In genomic region chr9:35903049-35903448, GRCh38 we compare ENCODE assay signal across 8 cellular contexts. TPM values are rescaled to one million over a fixed set of nuclear protein-coding genes. Genes with fewer than 3 reads are reported as not detected.
DNase-seq lines count a peak whose midpoint lies in the region; ATAC-seq and TF ChIP-seq lines count a peak whose summit lies in the region.

No MANE protein-coding gene starts in this region.

- no peaks in the 10 kb centered on the region for H3K36me3 Mint-ChIP-seq in T-cell

- H3K9ac ChIP-seq in neuronal stem cell (ENCODE audit: low read depth, low read length, poor library complexity): no peak overlapping the region

- H3K18ac ChIP-seq in neuronal stem cell (ENCODE audit: low read length): no peak overlapping the region

- CTCF ChIA-PET in T-cell (lab: Charles Lee): interaction anchor here (0.6 to 2.2 kb wide), 14 partner anchors 9 to 120 kb away, joined by 3 to 20 read pairs (median 4); partner anchors contain the start of gene FAM221B (in 1 of the 2)

- H2BK5ac ChIP-seq in neuronal stem cell (ENCODE audit: low read length): no peak overlapping the region

- H3K36me3 ChIP-seq in neuronal stem cell (replicated peaks in 1 of 2; ENCODE audit: control insufficient read depth in 2 of 2, insufficient read depth in 2 of 2, low read length in 2 of 2): no peaks in the 10 kb centered on the region

- no peak overlapping the region for H2BK15ac ChIP-seq in neuronal stem cell (ENCODE audit: low read length)

- H3K4me3 Mint-ChIP-seq in T-cell: no peak overlapping the region

- no peak for TF ChIP-seq POLR2A in NB4 (IDR thresholded peaks at IDR 0.05; ENCODE audit: extremely low read depth, insufficient read length)

- in situ Hi-C loops in ACHN (cut with HindIII; ENCODE audit: low pct_ligation_motif_present, low pct_unique_long_range_greater_than_20kb, low sequenced_read_pairs): no loop called here

- H2AK5ac ChIP-seq in neuronal stem cell (ENCODE audit: low read depth, low read length): no peak overlapping the region

- no peak overlapping the region for H3K23ac ChIP-seq in neuronal stem cell (ENCODE audit: low read depth, low read length, poor library complexity)

- no CpG with 5 or more reads among the region's 3 CpGs for WGBS in neuronal stem cell (ENCODE audit: extremely low coverage in 2 of 2, insufficient read length in 2 of 2, insufficient replicate concordance in 1 of 2), 2 donors

- DNase-seq in ACHN: peak; percentile 58
- DNase-seq in Daoy (ENCODE audit: low read depth): peak; percentile 61
- DNase-seq in NB4 (ENCODE audit: low read depth): peak; percentile 46
- DNase-seq in T-cell: peak in 14 of 34 experiments; percentile 13 to 45 (median 25)
- DNase-seq in epithelial cell of esophagus (ENCODE audit: low read depth): peak; percentile 83
- no peak for DNase-seq in neuronal stem cell (ENCODE audit: low spot score)

- no peaks in the 10 kb centered on the region for H3K9me3 ChIP-seq in neuronal stem cell (replicated peaks in 1 of 2; ENCODE audit: control insufficient read depth in 2 of 2, insufficient read depth in 1 of 2, low read depth in 1 of 2, low read length in 2 of 2)

- H4K8ac ChIP-seq in neuronal stem cell (ENCODE audit: low read depth, low read length): no peak overlapping the region

- H3K4ac ChIP-seq in neuronal stem cell (ENCODE audit: low read length): no peak overlapping the region

- H3K14ac ChIP-seq in neuronal stem cell (ENCODE audit: low read length): no peak overlapping the region

- H4K91ac ChIP-seq in neuronal stem cell (ENCODE audit: low read depth, low read length, poor library complexity): no peak overlapping the region

- peaks cover 4 to 8% of the 10 kb centered on the region in 2 donors for H3K27me3 Mint-ChIP-seq in T-cell

- H2BK12ac ChIP-seq in neuronal stem cell (ENCODE audit: low read length): no peak overlapping the region

- H2BK120ac ChIP-seq in neuronal stem cell (ENCODE audit: low read depth, low read length): no peak overlapping the region

- ATAC-seq in T-cell (replicated peaks in 1 of 4) (peak; percentile 58 to 66 (median 59)), HG02759 (IDR thresholded peaks at IDR 0.05; ENCODE audit: unreplicated experiment) (no peak), GM21737 (IDR thresholded peaks at IDR 0.05; ENCODE audit: unreplicated experiment) (no peak)

- H3K27ac ChIP-seq in neuronal stem cell (replicated peaks; ENCODE audit: low read length): no peak overlapping the region

- no peaks in the 10 kb centered on the region for H3K79me1 ChIP-seq in neuronal stem cell (ENCODE audit: low read depth, low read length)

- POLR2A ChIA-PET in T-cell (lab: Charles Lee): interaction anchor here in 1 of 2 donors (0.6 to 0.7 kb wide), 2 partner anchors 43 to 150 kb away, joined by 3 to 4 read pairs; no protein-coding TSS in a partner anchor

- H3K4me3 ChIP-seq in NB4 (ENCODE audit: low read depth, low read length) (no peak overlapping the region), epithelial cell of esophagus (ENCODE audit: low read length) (no peak overlapping the region), neuronal stem cell (ENCODE audit: low read length in 2 of 2) (no peak overlapping the region)

- peaks cover 15 to 32% of the 10 kb centered on the region in 2 donors for H3K4me1 ChIP-seq in neuronal stem cell (ENCODE audit: control insufficient read depth in 2 of 2, insufficient read depth in 1 of 2, low read depth in 1 of 2, low read length in 2 of 2)

- TF ChIP-seq CTCF in NB4 (IDR thresholded peaks at IDR 0.05; ENCODE audit: low read depth, low read length) (peak; percentile 36), epithelial cell of esophagus (IDR thresholded peaks at IDR 0.05; ENCODE audit: insufficient read depth, low read depth, low read length, missing control alignments) (peak; percentile 62)

- peak overlapping the region; percentile 27 for H2AFZ ChIP-seq in neuronal stem cell (ENCODE audit: low read length)

- no peak overlapping the region for H3K4me2 ChIP-seq in neuronal stem cell (ENCODE audit: insufficient read depth, low read length, poor library complexity, severe bottlenecking)

- H3K9me3 Mint-ChIP-seq in T-cell: no peaks in the 10 kb centered on the region

- H3K4me1 Mint-ChIP-seq in T-cell: peaks cover 23 to 40% (median 28%) of the 10 kb centered on the region in 3 donors

- no peak overlapping the region for H3K27ac Mint-ChIP-seq in T-cell

- peaks cover 0 to 3% (median 2%) of the 10 kb centered on the region in 3 experiments for H3K27me3 ChIP-seq in neuronal stem cell (ENCODE audit: control insufficient read depth in 3 of 3, insufficient read depth in 3 of 3, low read depth in 1 of 3, low read length in 3 of 3)

RNA-seq across cellular contexts. Expression of gene HRCT1, which starts 3.0 kb away (rescaled TPM):
- total RNA-seq in Daoy (2014; rRNA removed; shearing (Covaris generic)): 1.8 and 3.5 TPM in 2 replicates
- not detected for total RNA-seq in T-cell
- 0.04 TPM for polyA plus RNA-seq in neuronal stem cell (2013, experiment 1 of 2)
- polyA plus RNA-seq in neuronal stem cell (2013, experiment 2 of 2): 0.08 TPM

RNA-seq across cellular contexts. Expression of gene SPAAR, which starts 6.2 kb away (rescaled TPM):
- total RNA-seq in Daoy (2014; rRNA removed; shearing (Covaris generic)): 0.06 TPM in 1 of 2 replicates, not detected in the other
- not detected for total RNA-seq in T-cell
- 0.11 TPM for polyA plus RNA-seq in neuronal stem cell (2013, experiment 1 of 2)
- polyA plus RNA-seq in neuronal stem cell (2013, experiment 2 of 2): 0.15 TPM

RNA-seq across cellular contexts. Expression of gene OR13J1, which starts 32.8 kb away (rescaled TPM):
- total RNA-seq in Daoy (2014; rRNA removed; shearing (Covaris generic)): not detected in 2 replicates
- not detected for total RNA-seq in T-cell
- not detected for polyA plus RNA-seq in neuronal stem cell (2013, experiment 1 of 2)
- polyA plus RNA-seq in neuronal stem cell (2013, experiment 2 of 2): not detected

RNA-seq across cellular contexts. Expression of gene OR2S2, which starts 54.9 kb away (rescaled TPM):
- total RNA-seq in Daoy (2014; rRNA removed; shearing (Covaris generic)): not detected in 2 replicates
- total RNA-seq in T-cell: not detected
- polyA plus RNA-seq in neuronal stem cell (2013, experiment 1 of 2): not detected
- not detected for polyA plus RNA-seq in neuronal stem cell (2013, experiment 2 of 2)

Comparison
In these comparisons a context has a peak if more than half of its experiments do, and no peak if none do; other contexts are left out.
1. ATAC-seq: peak in T-cell (4 of 4); none in HG02759 (single experiment) and GM21737 (single experiment).